ENCODE assay signal across 9 cellular contexts in the genomic region with DNA sequence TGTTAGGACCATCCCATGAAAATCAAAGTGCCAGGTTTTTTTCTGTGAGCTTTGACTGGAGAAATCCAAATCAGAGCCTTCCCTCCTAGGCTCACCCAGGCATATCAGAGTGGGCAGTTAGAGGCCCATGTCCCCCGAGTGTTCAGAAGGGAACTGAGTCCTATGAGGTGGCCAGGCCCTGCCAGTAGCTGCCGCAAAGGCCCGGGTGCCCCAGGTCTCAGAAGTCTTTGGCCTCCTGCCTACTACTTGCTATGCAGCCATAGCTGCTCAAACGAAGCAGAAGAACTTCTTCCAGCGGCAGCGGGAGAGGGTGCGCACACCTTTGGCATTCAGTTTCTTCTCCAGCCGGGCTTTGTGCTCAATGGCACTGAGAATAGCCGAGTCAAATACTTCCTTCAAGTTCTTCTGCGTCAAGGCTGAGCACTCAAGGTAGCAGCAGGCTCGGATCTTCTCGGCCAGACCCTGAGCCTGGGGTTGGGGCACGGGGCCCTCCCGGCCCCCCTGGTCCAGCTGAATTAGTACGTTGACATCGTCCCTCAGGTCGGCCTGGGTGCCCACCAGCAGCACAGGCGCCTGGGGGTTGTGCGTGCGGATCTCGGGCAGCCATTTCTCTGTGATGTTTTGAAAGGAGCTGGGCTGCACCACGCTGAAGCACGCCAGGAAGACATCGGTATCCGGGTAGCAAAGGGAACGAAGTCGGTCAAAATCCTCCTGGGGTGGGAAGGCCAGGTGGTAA. TPM values are rescaled to one million over a fixed set of nuclear protein-coding genes. Genes with fewer than 3 reads are reported as not detected.
A peak's percentile ranks its signal among the peaks of the same experiment; 100 is the strongest.
DNase-seq lines count a peak whose midpoint lies in the region; ATAC-seq and TF ChIP-seq lines count a peak whose summit lies in the region.
"Had no signal": no experiment of that assay in that cellular context is flagged by ENCODE, and none has a peak within 500 bp of the region (broad histone marks: within the 10 kb centered on the region; RNA-seq: fewer than 3 reads in every experiment).

No MANE protein-coding gene starts in this region.

- H3K79me2 ChIP-seq in GM23338 (replicated peaks; ENCODE audit: insufficient read depth), result no peaks in the 10 kb centered on the region

- no peaks in the 10 kb centered on the region for H4K20me1 ChIP-seq in GM23338 (replicated peaks; ENCODE audit: insufficient read depth)

- peaks cover 9% of the 10 kb centered on the region; the same call in 1 of the 2 replicates for H3F3A ChIP-seq in GM23338 (replicated peaks; ENCODE audit: low read depth)

- peak overlapping the region; percentile 81 for H2AFZ ChIP-seq in GM23338
- H2AFZ ChIP-seq in neuron (ENCODE audit: low read depth, low read length), result peak overlapping the region; percentile 98

- H3K27me3 Mint-ChIP-seq in GM23338 (ENCODE audit: insufficient read depth, low read depth, poor library complexity), result peaks cover 11% of the 10 kb centered on the region
- H3K27me3 Mint-ChIP-seq in activated naive CD8-positive, alpha-beta T cell, result peaks cover 2% of the 10 kb centered on the region

- H3K4me1 ChIP-seq in GM23338 (ENCODE audit: insufficient read depth) (peaks cover 25% of the 10 kb centered on the region), neuron (ENCODE audit: insufficient read depth, low read length) (peaks cover 5% of the 10 kb centered on the region)

- peak overlapping the region; percentile 86 for H3K4me2 ChIP-seq in GM23338

- DNase-seq in GM23338 (ENCODE audit: low spot score) (no peak), KG1 (lab: John Stamatoyannopoulos, UW) (no peak), NCI-H748 treated with DMSO at 0.1 percent for 48 hours (lab: John Stamatoyannopoulos, UW) (no peak)
- DNase-seq: central memory CD4-positive, alpha-beta T cell had no signal

- H3K4me3 ChIP-seq in GM23338 (peak overlapping the region; percentile 85), neuron (ENCODE audit: low read length) (peak overlapping the region; percentile 41)

- H3K36me3 ChIP-seq in GM23338 (ENCODE audit: insufficient read depth), result no peaks in the 10 kb centered on the region
- no peaks in the 10 kb centered on the region for H3K36me3 ChIP-seq in neuron (ENCODE audit: insufficient read depth, low read length)
- H3K36me3 ChIP-seq: neutrophil, upper lobe of left lung had no signal

- no peaks in the 10 kb centered on the region for H3K9me2 ChIP-seq in GM23338 (ENCODE audit: insufficient read depth)

- peak overlapping the region; percentile 78 for H3K4me3 Mint-ChIP-seq in GM23338
- peak overlapping the region; percentile 76 for H3K4me3 Mint-ChIP-seq in activated naive CD8-positive, alpha-beta T cell

- H3K27me3 ChIP-seq in GM23338 (ENCODE audit: insufficient read depth) (no peaks in the 10 kb centered on the region), neuron (ENCODE audit: insufficient read depth, low read length) (peaks cover 37% of the 10 kb centered on the region)

- no peak overlapping the region for H3K27ac Mint-ChIP-seq in GM23338
- H3K27ac Mint-ChIP-seq in activated naive CD8-positive, alpha-beta T cell, result no peak overlapping the region

- H3K9me3 Mint-ChIP-seq in GM23338, result no peaks in the 10 kb centered on the region; the same call in 2 of the 3 replicates
- H3K9me3 Mint-ChIP-seq in activated naive CD8-positive, alpha-beta T cell (ENCODE audit: low read depth), result no peaks in the 10 kb centered on the region

- H3K27ac ChIP-seq in GM23338 (ENCODE audit: low read depth), result 0 out of 2 replicates have a peak overlapping the region, but pooled peaks have one; percentile 45
- H3K27ac ChIP-seq: neutrophil had no signal

- ATAC-seq in GM23338 (peak; percentile 2; the same call in 2 of the 3 replicates), HG02981 (IDR thresholded peaks at IDR 0.05; ENCODE audit: unreplicated experiment) (no peak)

- no peak for TF ChIP-seq CTCF in GM23338 (conservative IDR thresholded peaks at IDR 0.05; ENCODE audit: low read depth in 2 of 2)

- no peaks in the 10 kb centered on the region for H3K9me3 ChIP-seq in neuron (ENCODE audit: low read length)
- H3K9me3 ChIP-seq: neutrophil, upper lobe of left lung had no signal

- H3K4me1 Mint-ChIP-seq in GM23338, result peaks cover 32% of the 10 kb centered on the region
- peaks cover 10% of the 10 kb centered on the region for H3K4me1 Mint-ChIP-seq in activated naive CD8-positive, alpha-beta T cell (ENCODE audit: low read depth)

- no peaks in the 10 kb centered on the region for H3K36me3 Mint-ChIP-seq in GM23338 (ENCODE audit: low read depth)
- H3K36me3 Mint-ChIP-seq in activated naive CD8-positive, alpha-beta T cell, result no peaks in the 10 kb centered on the region

TF ChIP-seq in GM23338, 12 proteins besides CTCF, POLR2A, EP300 and RAD21:
- no peak for TF ChIP-seq JUNB (IDR thresholded peaks at IDR 0.05; ENCODE audit: unreplicated experiment)
- TF ChIP-seq NANOG (IDR thresholded peaks at IDR 0.05; ENCODE audit: borderline replicate concordance), result no peak
- TF ChIP-seq ZNF331 (CRISPR knock-in tag; IDR thresholded peaks at IDR 0.05; ENCODE audit: low read depth), result no peak
- no peak for TF ChIP-seq CREB1 (CRISPR knock-in tag; IDR thresholded peaks at IDR 0.05; ENCODE audit: low read depth)

RNA-seq across cellular contexts. Expression of a gene that starts 1.1 kb away (rescaled TPM):
- total RNA-seq in GM23338 (2014; rRNA removed; shearing (Covaris generic)), result 2.9 and 4.7 TPM in 2 replicates
- 3.0 and 4.4 TPM in 2 replicates for polyA plus RNA-seq in GM23338 (2016; fragmentation: Nextera tagmentation; extraction: Ambion mirVana)

RNA-seq across cellular contexts. Expression of a gene that starts 21.3 kb away (rescaled TPM):
- total RNA-seq in GM23338 (2014; rRNA removed; shearing (Covaris generic)), result 39.4 and 42.5 TPM in 2 replicates
- polyA plus RNA-seq in GM23338 (2016; fragmentation: Nextera tagmentation; extraction: Ambion mirVana), result 4.7 and 5.9 TPM in 2 replicates

RNA-seq across cellular contexts. Expression of a gene that starts 29.1 kb away (rescaled TPM):
- total RNA-seq in GM23338 (2014; rRNA removed; shearing (Covaris generic)), result 209 and 253 TPM in 2 replicates
- polyA plus RNA-seq in GM23338 (2016; fragmentation: Nextera tagmentation; extraction: Ambion mirVana), result 38.6 and 41.3 TPM in 2 replicates

RNA-seq across cellular contexts. Expression of a gene that starts 44.5 kb away (rescaled TPM):
- total RNA-seq in GM23338 (2014; rRNA removed; shearing (Covaris generic)), result not detected in 2 replicates
- not detected in 2 replicates for polyA plus RNA-seq in GM23338 (2016; fragmentation: Nextera tagmentation; extraction: Ambion mirVana)

RNA-seq across cellular contexts. Expression of a gene that starts 56.2 kb away (rescaled TPM):
- 0.31 and 0.62 TPM in 2 replicates for total RNA-seq in GM23338 (2014; rRNA removed; shearing (Covaris generic))
- 0.64 and 0.99 TPM in 2 replicates for polyA plus RNA-seq in GM23338 (2016; fragmentation: Nextera tagmentation; extraction: Ambion mirVana)
